In the genomic region with DNA sequence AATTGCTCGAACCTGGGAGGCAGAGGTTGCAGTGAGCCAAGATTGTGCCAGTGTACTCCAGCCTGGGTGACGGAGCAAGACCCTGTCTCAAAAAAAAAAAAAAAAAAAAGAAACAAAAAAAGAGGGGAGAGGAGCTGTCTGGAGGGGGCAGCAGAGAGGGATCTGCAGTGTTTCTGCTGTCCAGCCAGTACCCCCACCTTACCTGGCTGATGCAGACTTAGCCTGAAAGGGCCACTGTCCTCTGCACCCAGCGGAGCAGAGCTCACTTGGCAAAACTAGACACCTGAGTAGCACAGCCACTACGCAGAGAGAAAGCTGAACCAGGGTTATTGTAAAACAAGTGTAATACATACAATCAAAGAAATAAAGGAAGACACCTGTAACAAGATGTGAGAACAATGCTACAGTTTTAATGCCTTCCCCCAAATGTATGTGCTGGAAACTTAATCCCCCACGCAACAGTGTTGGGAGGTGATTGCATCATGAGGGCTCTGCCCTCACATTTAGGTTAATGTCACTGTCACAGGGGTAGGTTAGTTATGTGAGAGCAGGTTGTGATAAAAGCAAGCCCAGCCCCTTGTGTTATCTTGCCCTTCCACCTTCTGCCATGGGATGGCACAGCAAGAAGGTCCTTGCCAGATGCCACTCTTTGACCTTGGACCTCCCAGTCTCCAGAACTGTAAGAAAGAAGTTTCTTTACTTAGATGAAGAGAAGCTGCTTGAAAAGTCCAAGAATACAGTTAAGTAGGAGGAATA, we compare ENCODE assay signal across 9 cellular contexts.
DNase-seq lines count a peak whose midpoint lies in the region; ATAC-seq and TF ChIP-seq lines count a peak whose summit lies in the region.
"Had no signal": no experiment of that assay in that cellular context is flagged by ENCODE, and none has a peak within 500 bp of the region (broad histone marks: within the 10 kb centered on the region; RNA-seq: fewer than 3 reads in every experiment).

No MANE protein-coding gene starts in this region.

- no peak for DNase-seq in activated naive CD4-positive, alpha-beta T cell treated with Interleukin-2 at 50 U/mL for 16 hours
- DNase-seq in NCI-H2107 treated with DMSO at 0.1 percent for 48 hours (lab: John Stamatoyannopoulos, UW; ENCODE audit: unreplicated experiment) = peak; percentile 82
- peak; percentile 28 for DNase-seq in dermis blood vessel endothelial cell
- DNase-seq in stimulated activated naive B cell treated with anti-CD40 and anti-IgM and Interleukin-4, amounts not matched to agents 10 μg/mL and 1 μg/mL and 100 μg/mL, for 72 hours = no peak
- no peak for DNase-seq in GM13976 (ENCODE audit: low spot score)
- DNase-seq in HT-29 (ENCODE audit: low spot score) = no peak
- DNase-seq: COR-L47 had no signal

- H3K4me1 Mint-ChIP-seq in activated naive CD4-positive, alpha-beta T cell treated with anti-CD3 and anti-CD28 coated beads, Interleukin-2, amount 50 U/mL, for 24 hours = peaks cover 82% of the 10 kb centered on the region
- H3K4me1 Mint-ChIP-seq in stimulated activated naive B cell treated with anti-CD40 and anti-IgM and Interleukin-4, amounts not matched to agents 10 μg/mL and 1 μg/mL and 100 μg/mL, for 72 hours = peaks cover 20 to 35% of the 10 kb centered on the region in 2 donors

- peak overlapping the region; percentile 91 for H3K27ac Mint-ChIP-seq in activated naive CD4-positive, alpha-beta T cell treated with anti-CD3 and anti-CD28 coated beads, Interleukin-2, amount 50 U/mL, for 24 hours
- H3K27ac Mint-ChIP-seq in stimulated activated naive B cell treated with anti-CD40 and anti-IgM and Interleukin-4, amounts not matched to agents 10 μg/mL and 1 μg/mL and 100 μg/mL, for 72 hours = peak overlapping the region; percentile 69

- H3K27me3 Mint-ChIP-seq in activated naive CD4-positive, alpha-beta T cell treated with anti-CD3 and anti-CD28 coated beads, Interleukin-2, amount 50 U/mL, for 24 hours = no peaks in the 10 kb centered on the region
- no peaks in the 10 kb centered on the region for H3K27me3 Mint-ChIP-seq in stimulated activated naive B cell treated with anti-CD40 and anti-IgM and Interleukin-4, amounts not matched to agents 10 μg/mL and 1 μg/mL and 100 μg/mL, for 72 hours

- no peak for TF ChIP-seq CTCF in GM13976 (IDR thresholded peaks at IDR 0.05; ENCODE audit: borderline replicate concordance, control extremely low read depth, extremely low read depth, insufficient read depth, missing control alignments)

- in situ Hi-C loops in GM13976 (cut with MboI; ENCODE audit: low sequenced_read_pairs, unreplicated experiment) = no loop called here

- H3K4me3 Mint-ChIP-seq in activated naive CD4-positive, alpha-beta T cell treated with anti-CD3 and anti-CD28 coated beads, Interleukin-2, amount 50 U/mL, for 24 hours = no peak overlapping the region
- H3K4me3 Mint-ChIP-seq in stimulated activated naive B cell treated with anti-CD40 and anti-IgM and Interleukin-4, amounts not matched to agents 10 μg/mL and 1 μg/mL and 100 μg/mL, for 72 hours = no peak overlapping the region

- no peaks in the 10 kb centered on the region for H3K9me3 Mint-ChIP-seq in activated naive CD4-positive, alpha-beta T cell treated with anti-CD3 and anti-CD28 coated beads, Interleukin-2, amount 50 U/mL, for 24 hours
- H3K9me3 Mint-ChIP-seq in stimulated activated naive B cell treated with anti-CD40 and anti-IgM and Interleukin-4, amounts not matched to agents 10 μg/mL and 1 μg/mL and 100 μg/mL, for 72 hours = no peaks in the 10 kb centered on the region

- H3K36me3 Mint-ChIP-seq in activated naive CD4-positive, alpha-beta T cell treated with anti-CD3 and anti-CD28 coated beads, Interleukin-2, amount 50 U/mL, for 24 hours = peaks cover 32% of the 10 kb centered on the region
- H3K36me3 Mint-ChIP-seq in stimulated activated naive B cell treated with anti-CD40 and anti-IgM and Interleukin-4, amounts not matched to agents 10 μg/mL and 1 μg/mL and 100 μg/mL, for 72 hours = peaks cover 29 to 52% of the 10 kb centered on the region in 2 donors

- ATAC-seq in stimulated activated naive B cell treated with anti-CD40 and anti-IgM and Interleukin-4, amounts not matched to agents 10 μg/mL and 1 μg/mL and 100 μg/mL, for 72 hours (replicated peaks) = no peak
- no peak for ATAC-seq in GM18498 (IDR thresholded peaks at IDR 0.05; ENCODE audit: unreplicated experiment)

Comparison
In these comparisons a context has a peak if more than half of its experiments do, and no peak if none do; other contexts are left out.
1. DNase-seq: peak in NCI-H2107 treated with DMSO at 0.1 percent for 48 hours (single experiment) and dermis blood vessel endothelial cell (single experiment); none in activated naive CD4-positive, alpha-beta T cell treated with Interleukin-2 at 50 U/mL for 16 hours (single experiment), stimulated activated naive B cell treated with anti-CD40 and anti-IgM and Interleukin-4, amounts not matched to agents 10 μg/mL and 1 μg/mL and 100 μg/mL, for 72 hours (single experiment), GM13976 (single experiment) and HT-29 (single experiment).